18 cellular contexts compared by ENCODE assay signal in genomic region chr22:27377501-27377900, GRCh38.
A peak's percentile ranks its signal among the peaks of the same experiment; 100 is the strongest.
DNase-seq lines count a peak whose midpoint lies in the region; TF ChIP-seq lines count a peak whose summit lies in the region.
"Had no signal": no experiment of that assay in that cellular context is flagged by ENCODE, and none has a peak within 500 bp of the region (broad histone marks: within the 10 kb centered on the region; RNA-seq: fewer than 3 reads in every experiment).

No MANE protein-coding gene starts in this region.

- H3K18ac ChIP-seq in mesenchymal stem cell (ENCODE audit: low read depth in 1 of 2, low read length in 2 of 2): no peak overlapping the region

- H3K27ac ChIP-seq in BLaER1: no peak overlapping the region
- peak overlapping the region; percentile 56; the same call in 1 of the 2 replicates for H3K27ac ChIP-seq in SJCRH30
- peak overlapping the region; percentile 79 for H3K27ac ChIP-seq in mesenchymal stem cell (ENCODE audit: low read length, poor library complexity, severe bottlenecking)
- no peak overlapping the region for H3K27ac ChIP-seq in transverse colon
- H3K27ac ChIP-seq: right lobe of liver, upper lobe of left lung had no signal

- no peak overlapping the region for H2BK12ac ChIP-seq in mesenchymal stem cell (ENCODE audit: low read length in 2 of 2)

- no peak overlapping the region for H3K14ac ChIP-seq in mesenchymal stem cell (ENCODE audit: low read length in 2 of 2)

- TF ChIP-seq CTCF in transverse colon (IDR thresholded peaks at IDR 0.05): no peak

- DNase-seq in NCI-H1105 (lab: John Stamatoyannopoulos, UW): peak; percentile 59
- no peak for DNase-seq in SJCRH30
- no peak for DNase-seq in mesenchymal stem cell
- no peak for DNase-seq in transverse colon
- no peak for DNase-seq in NCI-H2107 (lab: John Stamatoyannopoulos, UW)
- no peak for DNase-seq in ACHN
- DNase-seq: activated CD8-positive, alpha-beta memory T cell treated with anti-CD3 and anti-CD28 coated beads for 24 hours; activated naive CD8-positive, alpha-beta T cell treated with anti-CD3 and anti-CD28 coated beads for 36 hours; Caco-2; cortex of kidney; foreskin melanocyte; GDM1; KG1; occipital lobe; stimulated activated naive CD4-positive, alpha-beta T cell treated with Interleukin-2 at 50 U/mL for 16 hours had no signal

- no peaks in the 10 kb centered on the region for H4K20me1 ChIP-seq in BLaER1

- WGBS in mesenchymal stem cell: 89% methylated on average over 6 of the region's 9 CpGs
- WGBS in transverse colon (ENCODE audit: low coverage in 1 of 2), 2 donors: 53 to 56% methylated on average over 9 of the region's 9 CpGs

- peak overlapping the region; percentile 58 for H2BK5ac ChIP-seq in mesenchymal stem cell (ENCODE audit: low read depth, low read length, poor library complexity, severe bottlenecking)

- H3K9ac ChIP-seq in BLaER1: no peak overlapping the region
- no peak overlapping the region for H3K9ac ChIP-seq in mesenchymal stem cell (ENCODE audit: low read length)

- in situ Hi-C loops in transverse colon (cut with MboI; ENCODE audit: low pct_ligation_motif_present in 1 of 4, low pct_unique_long_range_greater_than_20kb in 1 of 4, low sequenced_read_pairs in 3 of 4): no loop called here
- in situ Hi-C loops in ACHN (cut with HindIII; ENCODE audit: low pct_ligation_motif_present, low pct_unique_long_range_greater_than_20kb, low sequenced_read_pairs): no loop called here

- H3K4ac ChIP-seq in mesenchymal stem cell (ENCODE audit: low read depth in 1 of 2, low read length in 2 of 2): no peak overlapping the region

- no peak overlapping the region for H2AK5ac ChIP-seq in mesenchymal stem cell (ENCODE audit: low read length, severe bottlenecking)

- intact Hi-C loops in transverse colon (cut with DNase I; ENCODE audit: low total_unique reads): no loop called here

- H3K36me3 ChIP-seq in BLaER1: no peaks in the 10 kb centered on the region
- no peaks in the 10 kb centered on the region for H3K36me3 ChIP-seq in SJCRH30
- no peaks in the 10 kb centered on the region for H3K36me3 ChIP-seq in mesenchymal stem cell (ENCODE audit: control insufficient read depth in 1 of 2, insufficient read depth in 2 of 2, low read depth in 1 of 2, low read length in 2 of 2)
- H3K36me3 ChIP-seq in transverse colon: no peaks in the 10 kb centered on the region
- H3K36me3 ChIP-seq: right lobe of liver, upper lobe of left lung had no signal

- no peak overlapping the region for H3K23ac ChIP-seq in mesenchymal stem cell (ENCODE audit: low read length in 2 of 2)

- no peak overlapping the region for H4K91ac ChIP-seq in mesenchymal stem cell (ENCODE audit: low read length)

- H3K9me3 ChIP-seq in BLaER1 (peaks cover 10% of the 10 kb centered on the region), SJCRH30 (replicated peaks) (no peaks in the 10 kb centered on the region), mesenchymal stem cell (ENCODE audit: control insufficient read depth, low read length) (no peaks in the 10 kb centered on the region), transverse colon (no peaks in the 10 kb centered on the region)
- H3K9me3 ChIP-seq: Caco-2, right lobe of liver, upper lobe of left lung had no signal

- H3K4me2 ChIP-seq in BLaER1 (peak overlapping the region; percentile 94), mesenchymal stem cell (ENCODE audit: low read length, poor library complexity, severe bottlenecking) (no peak overlapping the region)

- H3K27me3 ChIP-seq in BLaER1 (no peaks in the 10 kb centered on the region), SJCRH30 (no peaks in the 10 kb centered on the region), mesenchymal stem cell (ENCODE audit: control insufficient read depth in 1 of 2, insufficient read depth in 1 of 2, low read length in 2 of 2) (peaks cover 0 to 46% of the 10 kb centered on the region in 2 experiments), transverse colon (peaks cover 3% of the 10 kb centered on the region)
- H3K27me3 ChIP-seq: right lobe of liver, upper lobe of left lung had no signal

- no peak for TF ChIP-seq POLR2A in transverse colon (IDR thresholded peaks at IDR 0.05)

- H2BK15ac ChIP-seq in mesenchymal stem cell (ENCODE audit: low read depth, poor library complexity, severe bottlenecking): no peak overlapping the region

- no peak for TF ChIP-seq EP300 in transverse colon (IDR thresholded peaks at IDR 0.05; ENCODE audit: low read depth)

- H3K4me1 ChIP-seq in BLaER1 (peaks cover 57% of the 10 kb centered on the region), SJCRH30 (peaks cover 31% of the 10 kb centered on the region), mesenchymal stem cell (ENCODE audit: control insufficient read depth, insufficient read depth, low read depth, low read length) (peaks cover 19% of the 10 kb centered on the region), transverse colon (peaks cover 0 to 7% (median 2%) of the 10 kb centered on the region in 4 donors)
- H3K4me1 ChIP-seq: Caco-2, right lobe of liver had no signal

- no peak overlapping the region for H3K4me3 ChIP-seq in BLaER1
- peak overlapping the region; percentile 28 for H3K4me3 ChIP-seq in SJCRH30
- H3K4me3 ChIP-seq in mesenchymal stem cell (ENCODE audit: insufficient read depth in 1 of 2, low read depth in 1 of 2, low read length in 2 of 2): no peak overlapping the region
- no peak overlapping the region for H3K4me3 ChIP-seq in transverse colon
- H3K4me3 ChIP-seq: right lobe of liver, upper lobe of left lung had no signal

- no peak overlapping the region for H4K8ac ChIP-seq in mesenchymal stem cell (ENCODE audit: low read length)

- no peaks in the 10 kb centered on the region for H3K79me1 ChIP-seq in mesenchymal stem cell (replicated peaks; ENCODE audit: low read length, poor library complexity, severe bottlenecking)

- H2AFZ ChIP-seq in mesenchymal stem cell (ENCODE audit: low read depth, low read length): no peak overlapping the region

- no peak overlapping the region for H2BK120ac ChIP-seq in mesenchymal stem cell (ENCODE audit: low read depth, low read length)

Comparison
In these comparisons a context has a peak if more than half of its experiments do, and no peak if none do; other contexts are left out.
1. H3K27ac ChIP-seq: peak in SJCRH30 (single experiment) and mesenchymal stem cell (single experiment); none in BLaER1 (single experiment) and transverse colon (0 of 4).